19 cellular contexts compared by ENCODE assay signal in genomic region chr5:138052718-138053117, GRCh38. TPM values are rescaled to one million over a fixed set of nuclear protein-coding genes. Genes with fewer than 3 reads are reported as not detected.
"Had no signal": no experiment of that assay in that cellular context is flagged by ENCODE, and none has a peak within 500 bp of the region (broad histone marks: within the 10 kb centered on the region; RNA-seq: fewer than 3 reads in every experiment).

No MANE protein-coding gene starts in this region.

RNA-seq across cellular contexts. Expression of gene WNT8A, which starts 31.1 kb away (rescaled TPM):
- total RNA-seq: chondrocyte, colonic mucosa, dermis microvascular lymphatic vessel endothelial cell, esophagus mucosa, esophagus squamous epithelium, glomerular endothelial cell, hepatocyte, kidney, left colon, left lobe of liver, left ventricle myocardium superior, lower leg skin, lower lobe of right lung, lung microvascular endothelial cell, mesenteric fat pad, mesothelial cell of epicardium, mucosa of descending colon, myocyte had no signal
- polyA plus RNA-seq: hepatocyte, immature natural killer cell had no signal
